8 cellular contexts compared by ENCODE assay signal in genomic region chr1:204258213-204259115, GRCh38.
DNase-seq lines count a peak whose midpoint lies in the region; ATAC-seq, FAIRE-seq and TF ChIP-seq lines count a peak whose summit lies in the region.

No MANE protein-coding gene starts in this region.

- H3K27ac ChIP-seq in HL-60 (replicated peaks) (no peak overlapping the region), brain microvascular endothelial cell (no peak overlapping the region)
- no peak overlapping the region for H3K27ac ChIP-seq in effector memory CD4-positive, alpha-beta T cell (ENCODE audit: insufficient read depth, low read length, poor library complexity, severe bottlenecking)

- no peaks in the 10 kb centered on the region for H3K36me3 ChIP-seq in brain microvascular endothelial cell (replicated peaks)
- no peaks in the 10 kb centered on the region for H3K36me3 ChIP-seq in effector memory CD4-positive, alpha-beta T cell (ENCODE audit: control insufficient read depth, insufficient read depth, low read length)

- no peak for ATAC-seq in HG03135 (IDR thresholded peaks at IDR 0.05; ENCODE audit: unreplicated experiment)

- TF ChIP-seq CTCF in D721Med (IDR thresholded peaks at IDR 0.05; ENCODE audit: insufficient read depth, missing control alignments) (peak; percentile 76), HL-60 (IDR thresholded peaks at IDR 0.05; ENCODE audit: insufficient read depth, low read length) (peak; percentile 70), brain microvascular endothelial cell (IDR thresholded peaks at IDR 0.05; ENCODE audit: low read depth, low read length, missing control alignments) (peak; percentile 93)

- FAIRE-seq in D721Med (lab: Jason Lieb, UNC) (no peak), RCC 7860 (lab: Jason Lieb, UNC) (no peak)

- no peaks in the 10 kb centered on the region for H3K4me1 ChIP-seq in effector memory CD4-positive, alpha-beta T cell (ENCODE audit: control insufficient read depth, insufficient read depth, low read length, poor library complexity, severe bottlenecking)

- no peaks in the 10 kb centered on the region for H3K9me3 ChIP-seq in effector memory CD4-positive, alpha-beta T cell (ENCODE audit: control insufficient read depth, low read length)

- no peaks in the 10 kb centered on the region for H3K27me3 ChIP-seq in HL-60 (ENCODE audit: insufficient read depth, poor library complexity, severe bottlenecking)
- peaks cover 10% of the 10 kb centered on the region for H3K27me3 ChIP-seq in brain microvascular endothelial cell (replicated peaks)
- H3K27me3 ChIP-seq in effector memory CD4-positive, alpha-beta T cell (replicated peaks; ENCODE audit: control insufficient read depth, insufficient read depth, low read length, poor library complexity, severe bottlenecking): no peaks in the 10 kb centered on the region

- H3K4me3 ChIP-seq in HL-60 (replicated peaks; ENCODE audit: insufficient read depth, low read length): no peak overlapping the region
- H3K4me3 ChIP-seq in brain microvascular endothelial cell (ENCODE audit: low read depth, low read length): no peak overlapping the region
- no peak overlapping the region for H3K4me3 ChIP-seq in effector memory CD4-positive, alpha-beta T cell (ENCODE audit: insufficient read depth, low read depth, low read length, poor library complexity, severe bottlenecking)

- in situ Hi-C loops in brain microvascular endothelial cell (cut with HindIII; ENCODE audit: low pct_ligation_motif_present, low sequenced_read_pairs): no loop called here

- DNase-seq in D721Med (ENCODE audit: insufficient read length, low spot score) (peak; percentile 97), HL-60 (ENCODE audit: low read depth in 1 of 2, low spot score in 1 of 2) (peak in 1 of 2 experiments; percentile 43), RCC 7860 (ENCODE audit: low spot score) (peak; percentile 31), brain microvascular endothelial cell (peak; percentile 29), iris pigment epithelial cell (ENCODE audit: low read depth) (peak; percentile 53)
- peak; percentile 13 for DNase-seq in stimulated activated CD8-positive, alpha-beta memory T cell treated with anti-CD3 and anti-CD28 coated beads, Interleukin-7, amount 100 ng/mL, for 24 hours (ENCODE audit: low read depth)
- DNase-seq in effector memory CD4-positive, alpha-beta T cell: no peak

Comparison
In these comparisons a context has a peak if more than half of its experiments do, and no peak if none do; other contexts are left out.
1. DNase-seq: peak in D721Med (single experiment), RCC 7860 (single experiment), brain microvascular endothelial cell (single experiment), iris pigment epithelial cell (single experiment) and stimulated activated CD8-positive, alpha-beta memory T cell treated with anti-CD3 and anti-CD28 coated beads, Interleukin-7, amount 100 ng/mL, for 24 hours (single experiment); none in effector memory CD4-positive, alpha-beta T cell (0 of 3).
2. Peak in every context shown above with its lines, with median percentiles within 50 percentile points of each other: CTCF ChIP-seq.